In the genomic region with DNA sequence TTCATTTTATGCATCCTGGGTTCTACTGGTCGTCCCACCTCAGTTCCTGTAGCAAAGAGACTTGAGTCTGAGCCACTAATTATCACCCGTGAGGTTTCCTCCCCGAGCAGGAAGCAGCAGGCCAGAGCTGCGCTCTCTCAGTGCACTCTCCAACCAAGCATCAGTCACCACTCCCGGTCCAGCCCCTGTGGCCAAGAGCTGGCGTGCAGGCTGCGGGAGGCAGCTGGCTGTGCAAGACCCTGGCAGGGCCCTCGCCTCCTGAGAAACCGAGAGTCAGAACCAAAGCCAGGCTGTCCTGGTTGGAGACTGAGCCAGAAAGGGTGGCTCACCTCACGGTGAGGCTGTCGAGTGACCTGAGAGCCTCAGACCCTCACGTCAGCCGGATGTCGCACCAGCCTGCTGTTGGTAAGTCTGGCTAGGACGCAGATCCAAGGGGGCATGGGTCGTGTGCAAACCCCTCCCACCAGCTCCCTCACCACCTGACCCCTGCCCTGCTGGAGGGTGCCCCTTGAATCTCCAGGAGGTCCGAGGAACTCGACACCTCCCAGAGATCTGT, we compare ENCODE assay signal across 18 cellular contexts. TPM values are rescaled to one million over a fixed set of nuclear protein-coding genes. Genes with fewer than 3 reads are reported as not detected.
DNase-seq lines count a peak whose midpoint lies in the region; ATAC-seq and TF ChIP-seq lines count a peak whose summit lies in the region.
"Had no signal": no experiment of that assay in that cellular context is flagged by ENCODE, and none has a peak within 500 bp of the region (broad histone marks: within the 10 kb centered on the region; RNA-seq: fewer than 3 reads in every experiment).

No MANE protein-coding gene starts in this region.

- peak overlapping the region; percentile 26 to 75 for H2BK12ac ChIP-seq in mesenchymal stem cell (ENCODE audit: low read length in 2 of 2)

- H3K4me1 Mint-ChIP-seq in brain (peaks cover 36% of the 10 kb centered on the region), natural killer cell (no peaks in the 10 kb centered on the region)

- DNase-seq in AG09309 (ENCODE audit: low read depth) (no peak), Kasumi-1 (lab: John Stamatoyannopoulos, UW) (peak; percentile 18 to 41), mesenchymal stem cell (peak; percentile 71), natural killer cell (no peak), HUDEP-2 (lab: John Stamatoyannopoulos, UW; ENCODE audit: unreplicated experiment in 76 of 76) (no peak), left lung (no peak), erythroblast (lab: John Stamatoyannopoulos, UW) (no peak)
- DNase-seq: activated B cell treated with CpG ODN at 0.5 μM for 24 hours; activated CD8-positive, alpha-beta memory T cell treated with anti-CD3 and anti-CD28 coated beads, Interleukin-2, amount 50 U/mL, for 4 hours; activated naive CD8-positive, alpha-beta T cell treated with anti-CD3 and anti-CD28 coated beads for 36 hours; kidney; NCI-H82; stimulated activated CD4-positive, alpha-beta T cell treated with anti-CD3 and anti-CD28 coated beads, Interleukin-4, amount 100 ng/mL, for 24 hours had no signal

- TF ChIP-seq POLR2A in erythroblast (IDR thresholded peaks at IDR 0.05; ENCODE audit: low read length): no peak

- H3K4me2 ChIP-seq in mesenchymal stem cell (ENCODE audit: low read length, poor library complexity, severe bottlenecking): peak overlapping the region; percentile 1
- H3K4me2 ChIP-seq: BLaER1 had no signal

- H3K27me3 Mint-ChIP-seq in brain: peaks cover 19% of the 10 kb centered on the region
- H3K27me3 Mint-ChIP-seq in natural killer cell (ENCODE audit: low read depth in 2 of 2): no peaks in the 10 kb centered on the region
- H3K27me3 Mint-ChIP-seq: activated B cell treated with CpG ODN at 0.5 μM for 24 hours; stimulated activated memory B cell treated with anti-CD40 and anti-IgM and Interleukin-4, amounts not matched to agents 10 μg/mL and 1 μg/mL and 100 μg/mL, for 72 hours had no signal

- H3K27ac ChIP-seq in mesenchymal stem cell (ENCODE audit: low read length, poor library complexity, severe bottlenecking) (peak overlapping the region; percentile 73), left lung (no peak overlapping the region)
- H3K27ac ChIP-seq: BLaER1, coronary artery, vagina had no signal

- H3K36me3 Mint-ChIP-seq in brain: no peaks in the 10 kb centered on the region
- no peaks in the 10 kb centered on the region for H3K36me3 Mint-ChIP-seq in natural killer cell
- H3K36me3 Mint-ChIP-seq: activated naive CD8-positive, alpha-beta T cell treated with anti-CD3 and anti-CD28 coated beads for 36 hours; stimulated activated memory B cell treated with anti-CD40 and anti-IgM and Interleukin-4, amounts not matched to agents 10 μg/mL and 1 μg/mL and 100 μg/mL, for 72 hours had no signal

- no peaks in the 10 kb centered on the region for H3K9me3 ChIP-seq in mesenchymal stem cell (ENCODE audit: control insufficient read depth, low read length)
- H3K9me3 ChIP-seq in left lung: no peaks in the 10 kb centered on the region
- H3K9me3 ChIP-seq: BLaER1, vagina had no signal

- TF ChIP-seq CTCF in AG09309 (IDR thresholded peaks at IDR 0.05; ENCODE audit: control insufficient read depth, insufficient read depth, low read depth, low read length, missing control alignments) (no peak), brain (conservative IDR thresholded peaks at IDR 0.05) (no peak), natural killer cell (IDR thresholded peaks at IDR 0.05) (no peak), left lung (IDR thresholded peaks at IDR 0.05) (no peak)

- peak overlapping the region; percentile 5 to 59 for H3K4ac ChIP-seq in mesenchymal stem cell (ENCODE audit: low read depth in 1 of 2, low read length in 2 of 2)

- H3K9me3 Mint-ChIP-seq in brain (peaks cover 0 to under 1% (median 0%) of the 10 kb centered on the region in 5 experiments), natural killer cell (no peaks in the 10 kb centered on the region)
- H3K9me3 Mint-ChIP-seq: activated B cell treated with CpG ODN at 0.5 μM for 24 hours; activated naive CD8-positive, alpha-beta T cell treated with anti-CD3 and anti-CD28 coated beads for 36 hours; stimulated activated memory B cell treated with anti-CD40 and anti-IgM and Interleukin-4, amounts not matched to agents 10 μg/mL and 1 μg/mL and 100 μg/mL, for 72 hours had no signal

- ATAC-seq in natural killer cell (no peak), left lung (no peak)
- ATAC-seq: stimulated activated memory B cell treated with anti-CD40 and anti-IgM and Interleukin-4, amounts not matched to agents 10 μg/mL and 1 μg/mL and 100 μg/mL, for 72 hours had no signal

- peak overlapping the region; percentile 43 to 88 (median 84) for H3K27ac Mint-ChIP-seq in brain
- H3K27ac Mint-ChIP-seq in natural killer cell: no peak overlapping the region
- H3K27ac Mint-ChIP-seq: activated B cell treated with CpG ODN at 0.5 μM for 24 hours; activated naive CD8-positive, alpha-beta T cell treated with anti-CD3 and anti-CD28 coated beads for 36 hours; stimulated activated memory B cell treated with anti-CD40 and anti-IgM and Interleukin-4, amounts not matched to agents 10 μg/mL and 1 μg/mL and 100 μg/mL, for 72 hours had no signal

- H3K4me1 ChIP-seq in mesenchymal stem cell (ENCODE audit: control insufficient read depth, insufficient read depth, low read depth, low read length) (peaks cover 66% of the 10 kb centered on the region), left lung (no peaks in the 10 kb centered on the region)
- H3K4me1 ChIP-seq: BLaER1, vagina had no signal

- H3K14ac ChIP-seq in mesenchymal stem cell (ENCODE audit: low read length in 2 of 2): no peak overlapping the region

- H2BK120ac ChIP-seq in mesenchymal stem cell (ENCODE audit: low read depth, low read length): peak overlapping the region; percentile 89

- H2AFZ ChIP-seq in mesenchymal stem cell (ENCODE audit: low read depth, low read length): no peak overlapping the region

- H3K36me3 ChIP-seq in mesenchymal stem cell (ENCODE audit: control insufficient read depth in 1 of 2, insufficient read depth in 2 of 2, low read depth in 1 of 2, low read length in 2 of 2) (peaks cover 7 to 29% of the 10 kb centered on the region in 2 experiments), left lung (no peaks in the 10 kb centered on the region)
- H3K36me3 ChIP-seq: BLaER1, vagina had no signal

- no peaks in the 10 kb centered on the region for H3K27me3 ChIP-seq in mesenchymal stem cell (ENCODE audit: control insufficient read depth in 1 of 2, insufficient read depth in 1 of 2, low read length in 2 of 2)
- no peaks in the 10 kb centered on the region for H3K27me3 ChIP-seq in left lung
- H3K27me3 ChIP-seq: BLaER1, vagina had no signal

- H3K4me3 ChIP-seq in AG09309 (ENCODE audit: control insufficient read depth, low read depth, low read length) (peak overlapping the region; percentile 12), mesenchymal stem cell (ENCODE audit: insufficient read depth in 1 of 2, low read depth in 1 of 2, low read length in 2 of 2) (peak overlapping the region in 1 of 2 experiments; percentile 66), left lung (no peak overlapping the region)
- H3K4me3 ChIP-seq: BLaER1, coronary artery, vagina had no signal

- H3K79me1 ChIP-seq in mesenchymal stem cell (replicated peaks; ENCODE audit: low read length, poor library complexity, severe bottlenecking): peaks cover 50% of the 10 kb centered on the region

- H3K23ac ChIP-seq in mesenchymal stem cell (ENCODE audit: low read length in 2 of 2): no peak overlapping the region

- no peak overlapping the region for H2AK5ac ChIP-seq in mesenchymal stem cell (ENCODE audit: low read length, severe bottlenecking)

- peak overlapping the region; percentile 85 for H4K91ac ChIP-seq in mesenchymal stem cell (ENCODE audit: low read length)

- intact Hi-C loops in natural killer cell (cut with micrococcal nuclease): no loop called here
- intact Hi-C loops in left lung (cut with DNase I): no loop called here

- 44% methylated on average over 16 of the region's 18 CpGs for WGBS in mesenchymal stem cell

- peak overlapping the region; percentile 77 for H2BK15ac ChIP-seq in mesenchymal stem cell (ENCODE audit: low read depth, poor library complexity, severe bottlenecking)

- H3K18ac ChIP-seq in mesenchymal stem cell (ENCODE audit: low read depth in 1 of 2, low read length in 2 of 2): peak overlapping the region; percentile 55 to 77

- H3K4me3 Mint-ChIP-seq in brain (peak overlapping the region in 3 of 5 experiments; percentile 7 to 64 (median 27)), natural killer cell (no peak overlapping the region)
- H3K4me3 Mint-ChIP-seq: activated B cell treated with CpG ODN at 0.5 μM for 24 hours; activated naive CD8-positive, alpha-beta T cell treated with anti-CD3 and anti-CD28 coated beads for 36 hours; stimulated activated memory B cell treated with anti-CD40 and anti-IgM and Interleukin-4, amounts not matched to agents 10 μg/mL and 1 μg/mL and 100 μg/mL, for 72 hours had no signal

- peak overlapping the region; percentile 71 for H3K9ac ChIP-seq in mesenchymal stem cell (ENCODE audit: low read length)
- H3K9ac ChIP-seq: BLaER1 had no signal

- H2BK5ac ChIP-seq in mesenchymal stem cell (ENCODE audit: low read depth, low read length, poor library complexity, severe bottlenecking): no peak overlapping the region

- H4K8ac ChIP-seq in mesenchymal stem cell (ENCODE audit: low read length): peak overlapping the region; percentile 78

RNA-seq across cellular contexts. Expression of a gene that starts 7.1 kb away (rescaled TPM):
- 10.9 TPM for polyA plus RNA-seq in brain (ENCODE audit: insufficient read depth, low read depth, low replicate concordance)
- 25.2 TPM for polyA plus RNA-seq in mesenchymal stem cell (2013, experiment 1 of 2)
- 25.9 TPM for polyA plus RNA-seq in mesenchymal stem cell (2013, experiment 2 of 2)
- 1 to 10 TPM; 1.7 to 2.5 (median 2.0) TPM for total RNA-seq in natural killer cell
- total RNA-seq in left lung: 10 to 100 TPM; 40.4 to 43.8 TPM

Comparison
In these comparisons a context has a peak if more than half of its experiments do, and no peak if none do; other contexts are left out.
1. DNase-seq: peak in Kasumi-1 (2 of 2) and mesenchymal stem cell (single experiment); none in AG09309 (single experiment), natural killer cell (single experiment), HUDEP-2 (0 of 76), left lung (0 of 2) and erythroblast (0 of 2).
2. H3K27ac Mint-ChIP-seq: peak in brain (5 of 5); none in natural killer cell (0 of 2).
3. RNA of a gene that starts 7.1 kb away (total RNA-seq): 40.4 to 43.8 TPM in left lung; 1.7 to 2.5 TPM in natural killer cell; every median in the first group is over 10 times any median in the second.